Comparison of ENCODE assay signal across 12 cellular contexts in the genomic region with DNA sequence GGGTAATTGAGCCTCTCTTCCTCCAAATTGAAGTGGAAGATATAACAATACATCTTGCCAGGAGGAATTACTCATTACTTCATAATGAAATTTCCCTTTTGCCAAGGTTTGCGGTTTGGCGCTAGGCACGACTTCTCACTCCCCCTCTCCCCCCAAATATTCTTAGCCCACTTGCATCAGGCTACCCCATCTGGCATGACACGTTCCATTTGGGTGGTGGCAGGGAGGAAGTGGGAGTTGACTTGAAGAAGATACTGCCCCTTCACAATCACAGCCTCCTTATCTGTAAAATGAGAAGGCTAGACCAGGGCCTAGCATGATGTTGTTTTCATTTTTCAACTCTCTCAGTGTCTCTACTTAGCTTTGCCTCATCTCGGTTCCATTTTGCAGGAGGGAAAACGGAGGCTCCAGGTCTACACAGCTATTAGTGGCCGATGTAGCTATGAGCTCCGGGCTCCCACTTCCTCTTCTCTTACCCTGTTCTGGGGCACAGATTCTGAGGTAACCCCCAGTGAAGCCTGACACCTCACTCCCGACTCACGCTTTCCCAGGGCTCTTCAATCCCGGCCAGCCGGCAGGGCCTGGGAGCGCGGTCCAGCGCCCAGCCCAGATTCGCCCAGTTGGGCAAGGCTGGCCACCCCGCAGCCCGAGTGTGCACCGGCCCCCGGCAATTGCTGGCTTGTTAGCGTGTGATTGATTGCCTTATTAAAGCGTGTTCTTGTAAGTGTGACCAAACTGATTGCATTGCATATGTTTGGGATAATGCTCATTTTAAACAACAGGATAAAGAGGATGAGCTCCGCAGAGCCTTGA.
A peak's percentile ranks its signal among the peaks of the same experiment; 100 is the strongest.
DNase-seq lines count a peak whose midpoint lies in the region; ATAC-seq and TF ChIP-seq lines count a peak whose summit lies in the region.
"Had no signal": no experiment of that assay in that cellular context is flagged by ENCODE, and none has a peak within 500 bp of the region (broad histone marks: within the 10 kb centered on the region; RNA-seq: fewer than 3 reads in every experiment).

No MANE protein-coding gene starts in this region.

- H3K36me3 Mint-ChIP-seq in stimulated activated memory B cell treated with anti-CD40 and anti-IgM and Interleukin-4, amounts not matched to agents 10 μg/mL and 1 μg/mL and 100 μg/mL, for 72 hours = no peaks in the 10 kb centered on the region

- ATAC-seq in stimulated activated memory B cell treated with anti-CD40 and anti-IgM and Interleukin-4, amounts not matched to agents 10 μg/mL and 1 μg/mL and 100 μg/mL, for 72 hours = peak; percentile 34
- ATAC-seq in GM18502 (IDR thresholded peaks at IDR 0.05; ENCODE audit: poor library complexity, unreplicated experiment) = no peak
- ATAC-seq: activated naive CD8-positive, alpha-beta T cell treated with anti-CD3 and anti-CD28 coated beads, Interleukin-2, amount 50 U/mL, for 24 hours had no signal

- in situ Hi-C loops in GM13977 (cut with MboI; ENCODE audit: low pct_unique_long_range_greater_than_20kb, low sequenced_read_pairs, unreplicated experiment) = loop anchor here (10.0 kb wide), 1 partner anchor 94 kb away; the partner anchor contains the start of genes HOXA3 and HOXA7

- peaks cover 37% of the 10 kb centered on the region for H3K4me1 Mint-ChIP-seq in stimulated activated memory B cell treated with anti-CD40 and anti-IgM and Interleukin-4, amounts not matched to agents 10 μg/mL and 1 μg/mL and 100 μg/mL, for 72 hours

- no peak overlapping the region for H3K4me3 Mint-ChIP-seq in stimulated activated memory B cell treated with anti-CD40 and anti-IgM and Interleukin-4, amounts not matched to agents 10 μg/mL and 1 μg/mL and 100 μg/mL, for 72 hours
- H3K4me3 Mint-ChIP-seq: activated naive CD8-positive, alpha-beta T cell treated with anti-CD3 and anti-CD28 coated beads, Interleukin-2, amount 50 U/mL, for 24 hours had no signal

- peaks cover 97% of the 10 kb centered on the region for H3K27me3 Mint-ChIP-seq in stimulated activated memory B cell treated with anti-CD40 and anti-IgM and Interleukin-4, amounts not matched to agents 10 μg/mL and 1 μg/mL and 100 μg/mL, for 72 hours

- DNase-seq in GM13977 (ENCODE audit: low spot score) = peak; percentile 35
- peak; percentile 78 for DNase-seq in MV-4-11 (lab: John Stamatoyannopoulos, UW)
- peak; percentile 44 for DNase-seq in fibroblast of gingiva (ENCODE audit: low read depth)
- no peak for DNase-seq in RPMI8226
- DNase-seq in stimulated activated CD4-positive, alpha-beta T cell treated with anti-CD3 and anti-CD28 coated beads, Interleukin-12 subunit alpha, Interleukin-12 subunit beta, amount 100 ng/mL, for 4 hours = no peak
- DNase-seq: activated CD4-positive, CD25-positive, alpha-beta regulatory T cell; activated naive CD8-positive, alpha-beta T cell treated with anti-CD3 and anti-CD28 coated beads, Interleukin-2, amount 50 U/mL, for 24 hours; GDM1; NCI-H2029; testis had no signal

- no peak overlapping the region for H3K27ac Mint-ChIP-seq in stimulated activated memory B cell treated with anti-CD40 and anti-IgM and Interleukin-4, amounts not matched to agents 10 μg/mL and 1 μg/mL and 100 μg/mL, for 72 hours
- H3K27ac Mint-ChIP-seq: activated naive CD8-positive, alpha-beta T cell treated with anti-CD3 and anti-CD28 coated beads, Interleukin-2, amount 50 U/mL, for 24 hours had no signal

- no peaks in the 10 kb centered on the region for H3K9me3 Mint-ChIP-seq in stimulated activated memory B cell treated with anti-CD40 and anti-IgM and Interleukin-4, amounts not matched to agents 10 μg/mL and 1 μg/mL and 100 μg/mL, for 72 hours
- H3K9me3 Mint-ChIP-seq: activated naive CD8-positive, alpha-beta T cell treated with anti-CD3 and anti-CD28 coated beads, Interleukin-2, amount 50 U/mL, for 24 hours had no signal

- no peak for TF ChIP-seq CTCF in GM13977 (IDR thresholded peaks at IDR 0.05; ENCODE audit: extremely low read depth, insufficient read depth, missing control alignments)

Comparison
In these comparisons a context has a peak if more than half of its experiments do, and no peak if none do; other contexts are left out.
1. DNase-seq: peak in GM13977 (single experiment), MV-4-11 (single experiment) and fibroblast of gingiva (single experiment); none in RPMI8226 (single experiment) and stimulated activated CD4-positive, alpha-beta T cell treated with anti-CD3 and anti-CD28 coated beads, Interleukin-12 subunit alpha, Interleukin-12 subunit beta, amount 100 ng/mL, for 4 hours (single experiment).